ENCODE assay signal across 28 cellular contexts in genomic region chr7:29291723-29292591, GRCh38.
DNase-seq lines count a peak whose midpoint lies in the region; ATAC-seq, FAIRE-seq and TF ChIP-seq lines count a peak whose summit lies in the region.
"Had no signal": no experiment of that assay in that cellular context is flagged by ENCODE, and none has a peak within 500 bp of the region (broad histone marks: within the 10 kb centered on the region; RNA-seq: fewer than 3 reads in every experiment).

No MANE protein-coding gene starts in this region.

- H3K4me1 ChIP-seq in Karpas-422 (ENCODE audit: low read length) (peaks cover 97% of the 10 kb centered on the region), pancreas (peaks cover 13 to 45% (median 28%) of the 10 kb centered on the region in 3 donors)

- H3K79me2 ChIP-seq in Karpas-422 (ENCODE audit: low read length): no peaks in the 10 kb centered on the region

- H3K4me3 ChIP-seq in Karpas-422 (ENCODE audit: low read length): peak overlapping the region; percentile 17; the same call in 1 of the 2 replicates
- no peak overlapping the region for H3K4me3 ChIP-seq in pancreas
- H3K4me3 ChIP-seq: GM12878, GM23338, Peyer's patch had no signal

- H3K27ac ChIP-seq in Karpas-422 (ENCODE audit: low read length): peak overlapping the region; percentile 99
- H3K27ac ChIP-seq in pancreas: peak overlapping the region in 1 of 4 donors; percentile 52
- H3K27ac ChIP-seq: C4-2B, Peyer's patch had no signal

- H3K27me3 ChIP-seq in Karpas-422 (ENCODE audit: low read length): no peaks in the 10 kb centered on the region
- no peaks in the 10 kb centered on the region for H3K27me3 ChIP-seq in pancreas
- H3K27me3 ChIP-seq: Peyer's patch had no signal

- peak overlapping the region; percentile 82 for H3K4me2 ChIP-seq in Karpas-422 (ENCODE audit: low read depth, low read length, poor library complexity, severe bottlenecking)
- H3K4me2 ChIP-seq: SK-N-SH had no signal

- intact Hi-C loops in pancreas (cut with DNase I): no loop called here

- H2AFZ ChIP-seq in Karpas-422 (ENCODE audit: low read length): no peak overlapping the region
- H2AFZ ChIP-seq: GM23338 had no signal

- H3K36me3 ChIP-seq in Karpas-422 (ENCODE audit: insufficient read depth, low read length) (no peaks in the 10 kb centered on the region), pancreas (no peaks in the 10 kb centered on the region)
- H3K36me3 ChIP-seq: Peyer's patch had no signal

- H3K36me3 Mint-ChIP-seq in activated naive CD4-positive, alpha-beta T cell treated with anti-CD3 and anti-CD28 coated beads, Interleukin-2, amount 50 U/mL, for 72 hours: no peaks in the 10 kb centered on the region
- H3K36me3 Mint-ChIP-seq: CD8-positive, alpha-beta T cell had no signal

- H3K27ac Mint-ChIP-seq in activated naive CD4-positive, alpha-beta T cell treated with anti-CD3 and anti-CD28 coated beads, Interleukin-2, amount 50 U/mL, for 72 hours: no peak overlapping the region
- H3K27ac Mint-ChIP-seq: CD8-positive, alpha-beta T cell; GM23338; H9 had no signal

- H3K9me2 ChIP-seq in Karpas-422 (replicated peaks; ENCODE audit: insufficient read depth, low read length): no peaks in the 10 kb centered on the region
- H3K9me2 ChIP-seq: SK-N-SH had no signal

- H4K20me1 ChIP-seq in Karpas-422 (ENCODE audit: insufficient read depth, low read depth, low read length): no peaks in the 10 kb centered on the region

- TF ChIP-seq CTCF in pancreas (IDR thresholded peaks at IDR 0.05): no peak

- 42 to 46% methylated on average over 9 of the region's 9 CpGs for WGBS in pancreas, 2 donors

- no peak for FAIRE-seq in pancreas (lab: Jason Lieb, UNC)
- FAIRE-seq: GM12878 had no signal

- H3K9me3 ChIP-seq in Karpas-422 (ENCODE audit: low read length) (no peaks in the 10 kb centered on the region), pancreas (no peaks in the 10 kb centered on the region)
- H3K9me3 ChIP-seq: Caco-2, Peyer's patch, SK-N-SH had no signal

- ATAC-seq in left lobe of liver (peak; percentile 91), pancreas (peak in 3 of 4 donors; percentile 37 to 77 (median 69))
- ATAC-seq in activated naive CD4-positive, alpha-beta T cell treated with anti-CD3 and anti-CD28 coated beads, Interleukin-2, amount 50 U/mL, for 72 hours: no peak
- ATAC-seq: CD8-positive, alpha-beta T cell; GM12878; GM23338 had no signal

- no peaks in the 10 kb centered on the region for H3K9me3 Mint-ChIP-seq in activated naive CD4-positive, alpha-beta T cell treated with anti-CD3 and anti-CD28 coated beads, Interleukin-2, amount 50 U/mL, for 72 hours
- H3K9me3 Mint-ChIP-seq: CD8-positive, alpha-beta T cell; GM23338; H9 had no signal

- no peak for DNase-seq in Karpas-422
- DNase-seq in NCI-H526 treated with DMSO at 0.1 percent for 48 hours (lab: John Stamatoyannopoulos, UW): peak; percentile 84
- DNase-seq in left lobe of liver (ENCODE audit: low spot score): no peak
- DNase-seq in pancreas: no peak
- no peak for DNase-seq in activated naive CD4-positive, alpha-beta T cell treated with anti-CD3 and anti-CD28 coated beads, Interleukin-2, amount 50 U/mL, for 72 hours (ENCODE audit: low spot score in 2 of 2)
- DNase-seq in D341Med (ENCODE audit: low spot score): no peak
- no peak for DNase-seq in activated CD4-positive, alpha-beta T cell treated with anti-CD3 and anti-CD28 coated beads for 1 hour
- DNase-seq: Caco-2; CD8-positive, alpha-beta T cell; DMS 273 treated with DMSO at 0.1 percent for 48 hours; DMS79; EL; GDM1; H9; IMR-90; KG1; NCI-H1092; NCI-H1417 treated with DMSO at 0.1 percent for 48 hours; NCI-H1694 treated with DMSO at 0.1 percent for 48 hours; NCI-H2227 treated with DMSO at 0.1 percent for 48 hours; NCI-H524 treated with DMSO at 0.1 percent for 48 hours; OCI-M1; Peyer's patch; SK-N-SH; SW 1271 had no signal

- peak overlapping the region; percentile 88 for H3K9ac ChIP-seq in Karpas-422 (ENCODE audit: low read length)
- H3K9ac ChIP-seq: SK-N-SH had no signal

Comparison
In these comparisons a context has a peak if more than half of its experiments do, and no peak if none do; other contexts are left out.
1. ATAC-seq: peak in left lobe of liver (single experiment) and pancreas (3 of 4); none in activated naive CD4-positive, alpha-beta T cell treated with anti-CD3 and anti-CD28 coated beads, Interleukin-2, amount 50 U/mL, for 72 hours (0 of 2).